In genomic region chr17:8954339-8954738, GRCh38 we compare ENCODE assay signal across 9 cellular contexts. TPM values are rescaled to one million over a fixed set of nuclear protein-coding genes. Genes with fewer than 3 reads are reported as not detected.
DNase-seq lines count a peak whose midpoint lies in the region; ATAC-seq, FAIRE-seq and TF ChIP-seq lines count a peak whose summit lies in the region.
"Had no signal": no experiment of that assay in that cellular context is flagged by ENCODE, and none has a peak within 500 bp of the region (broad histone marks: within the 10 kb centered on the region; RNA-seq: fewer than 3 reads in every experiment).

No MANE protein-coding gene starts in this region.

- no peak overlapping the region for H3K14ac ChIP-seq in mesenchymal stem cell (ENCODE audit: low read length in 2 of 2)

- H3K4me3 ChIP-seq in NB4 (ENCODE audit: low read depth, low read length) (no peak overlapping the region), stomach (no peak overlapping the region), mesenchymal stem cell (ENCODE audit: insufficient read depth in 1 of 2, low read depth in 1 of 2, low read length in 2 of 2) (no peak overlapping the region)

- no peak overlapping the region for H3K4me2 ChIP-seq in mesenchymal stem cell (ENCODE audit: low read length, poor library complexity, severe bottlenecking)

- no peak overlapping the region for H2BK12ac ChIP-seq in mesenchymal stem cell (ENCODE audit: low read length in 2 of 2)

- no peak for TF ChIP-seq EP300 in stomach (IDR thresholded peaks at IDR 0.05)

- H3K4me1 Mint-ChIP-seq in progenitor cell of endocrine pancreas (ENCODE audit: low read depth): no peaks in the 10 kb centered on the region
- H3K4me1 Mint-ChIP-seq: nephron had no signal

- H3K23ac ChIP-seq in mesenchymal stem cell (ENCODE audit: low read length in 2 of 2): no peak overlapping the region

- WGBS in stomach, 5 donors: 36 to 48% (median 36%) methylated on average over 10 of the region's 10 CpGs
- 53% methylated on average over 8 of the region's 10 CpGs for WGBS in mesenchymal stem cell

- H4K91ac ChIP-seq in mesenchymal stem cell (ENCODE audit: low read length): no peak overlapping the region

- H3K9me3 Mint-ChIP-seq in progenitor cell of endocrine pancreas (ENCODE audit: low read depth): peaks cover 7% of the 10 kb centered on the region

- no peak for TF ChIP-seq CTCF in NB4 (IDR thresholded peaks at IDR 0.05; ENCODE audit: low read depth, low read length)
- no peak for TF ChIP-seq CTCF in stomach (IDR thresholded peaks at IDR 0.05)
- TF ChIP-seq CTCF in progenitor cell of endocrine pancreas (IDR thresholded peaks at IDR 0.05; ENCODE audit: unreplicated experiment): no peak

- H2BK120ac ChIP-seq in mesenchymal stem cell (ENCODE audit: low read depth, low read length): no peak overlapping the region

- no peak for DNase-seq in GM18507 (ENCODE audit: extremely low spot score, insufficient read length, low read depth)
- peak; percentile 93 for DNase-seq in NB4 (ENCODE audit: low read depth)
- DNase-seq in activated T-cell treated with anti-CD3 and anti-CD28 coated beads, Interleukin-2, amount 50 U/mL, for 48 hours: peak; percentile 64 to 73
- peak; percentile 64 for DNase-seq in left lobe of liver (ENCODE audit: low spot score)
- peak; percentile 50 for DNase-seq in stomach
- DNase-seq in progenitor cell of endocrine pancreas (ENCODE audit: low spot score, unreplicated experiment): no peak
- DNase-seq in mesenchymal stem cell: no peak
- no peak for DNase-seq in NCI-H1417 (lab: John Stamatoyannopoulos, UW)

- TF ChIP-seq POLR2A in NB4 (IDR thresholded peaks at IDR 0.05; ENCODE audit: extremely low read depth, insufficient read length) (no peak), stomach (IDR thresholded peaks at IDR 0.05) (no peak)

- H3K9ac ChIP-seq in mesenchymal stem cell (ENCODE audit: low read length): no peak overlapping the region

- H3K27ac Mint-ChIP-seq in progenitor cell of endocrine pancreas: no peak overlapping the region
- H3K27ac Mint-ChIP-seq: nephron had no signal

- ATAC-seq in left lobe of liver: peak; percentile 65

- no peak overlapping the region for H2BK15ac ChIP-seq in mesenchymal stem cell (ENCODE audit: low read depth, poor library complexity, severe bottlenecking)

- H3K27me3 ChIP-seq in stomach (peaks cover 0 to 10% (median 0%) of the 10 kb centered on the region in 3 donors), mesenchymal stem cell (ENCODE audit: control insufficient read depth in 1 of 2, insufficient read depth in 1 of 2, low read length in 2 of 2) (peaks cover 5 to 9% of the 10 kb centered on the region in 2 experiments)

- H3K18ac ChIP-seq in mesenchymal stem cell (ENCODE audit: low read depth in 1 of 2, low read length in 2 of 2): no peak overlapping the region

- H3K4me1 ChIP-seq in stomach: peaks cover 0 to 24% (median 0%) of the 10 kb centered on the region in 4 donors
- no peaks in the 10 kb centered on the region for H3K4me1 ChIP-seq in mesenchymal stem cell (ENCODE audit: control insufficient read depth, insufficient read depth, low read depth, low read length)

- H3K36me3 Mint-ChIP-seq in progenitor cell of endocrine pancreas (ENCODE audit: insufficient read depth): no peaks in the 10 kb centered on the region

- no peak overlapping the region for H3K4ac ChIP-seq in mesenchymal stem cell (ENCODE audit: low read depth in 1 of 2, low read length in 2 of 2)

- peak; percentile 88 for FAIRE-seq in GM18507 (lab: Jason Lieb, UNC)

- H3K36me3 ChIP-seq in stomach (no peaks in the 10 kb centered on the region), mesenchymal stem cell (ENCODE audit: control insufficient read depth in 1 of 2, insufficient read depth in 2 of 2, low read depth in 1 of 2, low read length in 2 of 2) (no peaks in the 10 kb centered on the region)

- H3K27ac ChIP-seq in stomach (peak overlapping the region in 3 of 5 donors; percentile 41 to 78 (median 65)), mesenchymal stem cell (ENCODE audit: low read length, poor library complexity, severe bottlenecking) (no peak overlapping the region)

- peaks cover 38% of the 10 kb centered on the region for H3K27me3 Mint-ChIP-seq in progenitor cell of endocrine pancreas

- H3K79me1 ChIP-seq in mesenchymal stem cell (replicated peaks; ENCODE audit: low read length, poor library complexity, severe bottlenecking): no peaks in the 10 kb centered on the region

- H4K8ac ChIP-seq in mesenchymal stem cell (ENCODE audit: low read length): no peak overlapping the region

- H2AFZ ChIP-seq in mesenchymal stem cell (ENCODE audit: low read depth, low read length): no peak overlapping the region

- H2BK5ac ChIP-seq in mesenchymal stem cell (ENCODE audit: low read depth, low read length, poor library complexity, severe bottlenecking): no peak overlapping the region

- H2AK5ac ChIP-seq in mesenchymal stem cell (ENCODE audit: low read length, severe bottlenecking): no peak overlapping the region

- H3K4me3 Mint-ChIP-seq in progenitor cell of endocrine pancreas (ENCODE audit: low read depth): no peak overlapping the region
- H3K4me3 Mint-ChIP-seq: nephron had no signal

- no peaks in the 10 kb centered on the region for H3K9me3 ChIP-seq in stomach
- peaks cover 7% of the 10 kb centered on the region for H3K9me3 ChIP-seq in mesenchymal stem cell (ENCODE audit: control insufficient read depth, low read length)

- intact Hi-C loops in stomach (cut with DNase I; ENCODE audit: low total_unique reads): no loop called here

RNA-seq across cellular contexts. Expression of gene PIK3R5, which starts 11.2 kb away (rescaled TPM):
- 3.3 TPM for total RNA-seq in left lobe of liver
- 10 to 100 TPM in 2 of 5 donors, 1 to 10 TPM in 2, not detected in 1; 5.1 to 29.8 (median 13.2) TPM for total RNA-seq in stomach
- 1 to 10 TPM in 2 of 3 donors, under 1 TPM in 1; 0.90 to 3.4 (median 2.9) TPM for polyA plus RNA-seq in stomach
- 0.29 and 0.50 TPM in 2 replicates for total RNA-seq in progenitor cell of endocrine pancreas
- polyA plus RNA-seq in mesenchymal stem cell (2013, experiment 1 of 2): not detected
- polyA plus RNA-seq in mesenchymal stem cell (2013, experiment 2 of 2): not detected

Comparison
In these comparisons a context has a peak if more than half of its experiments do, and no peak if none do; other contexts are left out.
1. DNase-seq: peak in NB4 (single experiment), activated T-cell treated with anti-CD3 and anti-CD28 coated beads, Interleukin-2, amount 50 U/mL, for 48 hours (2 of 2), left lobe of liver (single experiment) and stomach (single experiment); none in GM18507 (single experiment), progenitor cell of endocrine pancreas (single experiment), mesenchymal stem cell (single experiment) and NCI-H1417 (0 of 3).